ENCODE assay signal across 1 cellular context in genomic region chr4:26248647-26249046, GRCh38.
TF ChIP-seq lines count a peak whose summit lies in the region.

No MANE protein-coding gene starts in this region.

TF ChIP-seq in WTC11, 78 proteins besides CTCF, POLR2A, EP300 and RAD21 (continued from another document):
- TF ChIP-seq ZNF281 (CRISPR knock-in tag; IDR thresholded peaks at IDR 0.05) (no peak), NFATC4 (CRISPR knock-in tag; IDR thresholded peaks at IDR 0.05) (no peak), ZNF416 (CRISPR knock-in tag; IDR thresholded peaks at IDR 0.05) (no peak), ZNF423 (CRISPR knock-in tag; IDR thresholded peaks at IDR 0.05) (no peak)
